ENCODE assay signal across 14 cellular contexts in the genomic region with DNA sequence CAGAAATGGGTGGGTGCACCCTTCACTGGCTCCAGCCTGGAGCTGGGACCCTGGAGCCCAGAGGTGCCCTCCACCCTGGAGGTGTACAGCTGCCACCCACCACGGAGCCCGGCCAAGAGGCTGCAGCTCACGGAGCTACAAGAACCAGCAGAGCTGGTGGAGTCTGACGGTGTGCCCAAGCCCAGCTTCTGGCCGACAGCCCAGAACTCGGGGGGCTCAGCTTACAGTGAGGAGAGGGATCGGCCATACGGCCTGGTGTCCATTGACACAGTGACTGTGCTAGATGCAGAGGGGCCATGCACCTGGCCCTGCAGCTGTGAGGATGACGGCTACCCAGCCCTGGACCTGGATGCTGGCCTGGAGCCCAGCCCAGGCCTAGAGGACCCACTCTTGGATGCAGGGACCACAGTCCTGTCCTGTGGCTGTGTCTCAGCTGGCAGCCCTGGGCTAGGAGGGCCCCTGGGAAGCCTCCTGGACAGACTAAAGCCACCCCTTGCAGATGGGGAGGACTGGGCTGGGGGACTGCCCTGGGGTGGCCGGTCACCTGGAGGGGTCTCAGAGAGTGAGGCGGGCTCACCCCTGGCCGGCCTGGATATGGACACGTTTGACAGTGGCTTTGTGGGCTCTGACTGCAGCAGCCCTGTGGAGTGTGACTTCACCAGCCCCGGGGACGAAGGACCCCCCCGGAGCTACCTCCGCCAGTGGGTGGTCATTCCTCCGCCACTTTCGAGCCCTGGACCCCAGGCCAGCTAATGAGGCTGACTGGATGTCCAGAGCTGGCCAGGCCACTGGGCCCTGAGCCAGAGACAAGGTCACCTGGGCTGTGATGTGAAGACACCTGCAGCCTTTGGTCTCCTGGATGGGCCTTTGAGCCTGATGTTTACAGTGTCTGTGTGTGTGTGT. TPM values are rescaled to one million over a fixed set of nuclear protein-coding genes. Genes with fewer than 3 reads are reported as not detected.
DNase-seq lines count a peak whose midpoint lies in the region; ATAC-seq, FAIRE-seq and TF ChIP-seq lines count a peak whose summit lies in the region.
"Had no signal": no experiment of that assay in that cellular context is flagged by ENCODE, and none has a peak within 500 bp of the region (broad histone marks: within the 10 kb centered on the region; RNA-seq: fewer than 3 reads in every experiment).

No MANE protein-coding gene starts in this region.

- H3K4me1 Mint-ChIP-seq in T-helper 1 cell treated with Interleukin-12 subunit alpha and Interleukin-12 subunit beta and Interleukin-4 antibody, amounts not matched to agents 30 μg/mL and 1 μg/mL, for 36 hours (ENCODE audit: low read depth), result peaks cover 48% of the 10 kb centered on the region

- H3K27ac ChIP-seq in small intestine (ENCODE audit: low read depth in 1 of 2, low read length in 1 of 2), result no peak overlapping the region
- H3K27ac ChIP-seq: tibial nerve had no signal

- no peak for FAIRE-seq in small intestine (lab: Jason Lieb, UNC)

- H3K9me3 ChIP-seq in small intestine (ENCODE audit: control insufficient read depth, low read depth), result no peaks in the 10 kb centered on the region

- H3K36me3 Mint-ChIP-seq in T-helper 1 cell treated with Interleukin-12 subunit alpha and Interleukin-12 subunit beta and Interleukin-4 antibody, amounts not matched to agents 30 μg/mL and 1 μg/mL, for 36 hours (ENCODE audit: low read depth), result peaks cover 81% of the 10 kb centered on the region

- H3K27ac Mint-ChIP-seq in T-helper 1 cell treated with Interleukin-12 subunit alpha and Interleukin-12 subunit beta and Interleukin-4 antibody, amounts not matched to agents 30 μg/mL and 1 μg/mL, for 36 hours, result peak overlapping the region; percentile 86
- H3K27ac Mint-ChIP-seq: dendritic cell treated with granulocyte-macrophage colony-stimulating factor and Interleukin-4, amounts not matched to agents 40 ng/mL and 50 ng/mL, for 4 days had no signal

- H3K27me3 ChIP-seq in small intestine (ENCODE audit: control insufficient read depth in 2 of 2, insufficient read depth in 2 of 2, low read length in 2 of 2), result peaks cover 0 to 5% of the 10 kb centered on the region in 2 donors

- WGBS in small intestine, 3 donors, result 82 to 93% (median 83%) methylated on average over 19 of the region's 19 CpGs

- TF ChIP-seq POLR2A in GM15510 (IDR thresholded peaks at IDR 0.05; ENCODE audit: borderline replicate concordance, extremely low read depth, insufficient read length), result peak; percentile 49

- H3K4me3 Mint-ChIP-seq in T-helper 1 cell treated with Interleukin-12 subunit alpha and Interleukin-12 subunit beta and Interleukin-4 antibody, amounts not matched to agents 30 μg/mL and 1 μg/mL, for 36 hours, result no peak overlapping the region
- H3K4me3 Mint-ChIP-seq: dendritic cell treated with granulocyte-macrophage colony-stimulating factor and Interleukin-4, amounts not matched to agents 40 ng/mL and 50 ng/mL, for 4 days had no signal

- H3K4me3 ChIP-seq in small intestine (ENCODE audit: low read depth in 1 of 2, low read length in 2 of 2), result no peak overlapping the region
- H3K4me3 ChIP-seq: tibial nerve had no signal

- no peaks in the 10 kb centered on the region for H3K4me1 ChIP-seq in small intestine (ENCODE audit: control insufficient read depth in 2 of 2, insufficient read depth in 1 of 2, low read depth in 1 of 2, low read length in 1 of 2)

- ATAC-seq in left lobe of liver, result peak; percentile 40

- DNase-seq in T-helper 1 cell (no peak), SHP77 treated with DMSO at 0.1 percent for 48 hours (lab: John Stamatoyannopoulos, UW) (peak; percentile 83), left lobe of liver (ENCODE audit: low spot score) (no peak), midbrain (lab: John Stamatoyannopoulos, UW) (no peak), small intestine (no peak)
- DNase-seq in activated CD4-positive, CD25-positive, alpha-beta regulatory T cell (lab: John Stamatoyannopoulos, UW), result no peak
- DNase-seq: activated CD4-positive, alpha-beta T cell treated with anti-CD3 and anti-CD28 coated beads, Interleukin-2, amount 50 U/mL, for 48 hours; amygdala; NCI-H1417 treated with DMSO at 0.1 percent for 48 hours; stimulated activated CD4-positive, alpha-beta T cell treated with anti-CD3 and anti-CD28 coated beads, Interleukin-12 subunit alpha, Interleukin-12 subunit beta, amount 100 ng/mL, for 4 hours had no signal

- H3K36me3 ChIP-seq in small intestine (ENCODE audit: control insufficient read depth in 2 of 2, insufficient read depth in 2 of 2, low read length in 2 of 2), result no peaks in the 10 kb centered on the region

- no peaks in the 10 kb centered on the region for H3K27me3 Mint-ChIP-seq in T-helper 1 cell treated with Interleukin-12 subunit alpha and Interleukin-12 subunit beta and Interleukin-4 antibody, amounts not matched to agents 30 μg/mL and 1 μg/mL, for 36 hours (ENCODE audit: low read depth)

- peaks cover 30% of the 10 kb centered on the region for H3K9me3 Mint-ChIP-seq in T-helper 1 cell treated with Interleukin-12 subunit alpha and Interleukin-12 subunit beta and Interleukin-4 antibody, amounts not matched to agents 30 μg/mL and 1 μg/mL, for 36 hours

RNA-seq across cellular contexts. Expression of gene IL21R, which starts 46.8 kb away (rescaled TPM):
- 0.33 TPM for total RNA-seq in left lobe of liver
- under 1 TPM; under 0.01 to 0.85 (median 0.22) TPM for polyA plus RNA-seq in small intestine
